In the genomic region with DNA sequence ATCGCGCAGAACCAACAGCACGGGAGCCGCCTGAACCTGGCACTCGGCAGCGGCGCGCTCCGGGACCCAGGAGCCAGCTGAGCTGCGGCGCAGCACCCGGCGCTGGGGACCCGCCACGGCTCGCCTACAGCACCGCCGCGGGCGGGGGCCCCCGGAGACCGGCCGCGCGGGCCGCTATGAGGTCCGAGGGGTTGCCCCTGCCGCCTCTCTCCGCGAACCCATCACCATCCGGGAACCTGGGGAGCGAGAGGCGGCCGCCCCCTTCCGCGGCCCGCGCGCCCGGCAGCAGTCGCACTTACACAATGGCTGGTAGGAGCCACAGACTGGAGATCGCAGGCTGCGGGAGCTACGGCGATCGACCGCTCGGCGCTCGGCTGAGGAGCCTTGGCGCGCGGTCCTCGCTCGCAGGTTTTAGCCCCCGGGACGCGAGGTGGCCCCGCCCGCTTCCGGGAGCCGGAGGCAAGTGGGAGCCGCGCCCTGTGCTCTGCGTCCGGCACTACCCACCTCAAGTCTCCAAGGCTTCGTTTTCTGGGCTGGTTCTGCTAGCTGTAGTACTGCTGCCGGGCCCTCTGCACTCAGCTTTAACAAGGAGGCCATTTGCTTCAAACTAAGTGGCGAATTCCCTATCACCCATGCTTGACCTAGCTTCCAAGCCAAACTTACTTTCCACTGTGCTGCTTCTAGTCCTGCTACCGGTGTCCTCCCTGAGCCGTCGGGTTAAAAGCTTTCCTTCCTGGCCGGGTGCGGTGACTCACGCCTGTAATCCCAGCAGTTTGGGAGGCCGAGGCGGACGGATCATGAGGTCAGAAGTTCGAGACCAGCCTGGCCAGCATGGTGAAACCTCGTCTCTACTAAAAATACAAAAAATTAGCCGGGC, we compare ENCODE assay signal across 8 cellular contexts. TPM values are rescaled to one million over a fixed set of nuclear protein-coding genes. Genes with fewer than 3 reads are reported as not detected.
DNase-seq lines count a peak whose midpoint lies in the region; ATAC-seq, FAIRE-seq and TF ChIP-seq lines count a peak whose summit lies in the region.

Gene TPK1, minus strand, starts transcription at position 386 of the 877 bp plus-strand sequence. CDS start 451 bp downstream, outside the sequence.

- peak; percentile 43 to 91 (median 84) for DNase-seq in C1 segment of cervical spinal cord (lab: John Stamatoyannopoulos, UW)
- DNase-seq in NCI-H69 (lab: John Stamatoyannopoulos, UW): peak; percentile 98
- peak; percentile 86 to 89 for DNase-seq in activated CD4-positive, alpha-beta T cell treated with anti-CD3 and anti-CD28 coated beads, Interleukin-2, amount 50 U/mL, for 48 hours
- DNase-seq in dermis microvascular lymphatic vessel endothelial cell (ENCODE audit: low read depth in 2 of 2): peak; percentile 88 to 96
- DNase-seq in HepG2 (ENCODE audit: low spot score): peak; percentile 74
- peak; percentile 78 to 85 for DNase-seq in stimulated activated CD4-positive, alpha-beta T cell treated with anti-CD3 and anti-CD28 coated beads, Interleukin-2, amount 100 ng/mL, for 48 hours

- no peaks in the 10 kb centered on the region for H3K79me2 ChIP-seq in HepG2 (ENCODE audit: insufficient read depth, low read length)

- H3K4me3 ChIP-seq in HepG2 (replicated peaks in 1 of 3; ENCODE audit: insufficient read depth in 1 of 3, low read depth in 2 of 3, low read length in 3 of 3): peak within 1 kb of the TSS; percentile 65 to 76 (median 73)

- TF ChIP-seq RAD21 in HepG2 (CRISPR knock-in tag; IDR thresholded peaks at IDR 0.05): no peak

- H3K9me3 ChIP-seq in HepG2 (ENCODE audit: low read length): no peaks in the 10 kb centered on the region

- no peaks in the 10 kb centered on the region; a peak in 1 of 5 replicates for H3K27me3 ChIP-seq in HepG2 (ENCODE audit: control insufficient read depth in 1 of 2, insufficient read depth in 2 of 2, low read length in 2 of 2)

- CTCF ChIA-PET in HepG2 (lab: Yijun Ruan, JAX; ENCODE audit: low intra/inter-chr PET ratio, low total read pairs): no interaction called here

- peak within 1 kb of the TSS; percentile 94 for H2AFZ ChIP-seq in HepG2 (ENCODE audit: low read length)

- TF ChIP-seq CTCF in HepG2 (CRISPR knock-in tag; IDR thresholded peaks at IDR 0.05): no peak

- intact Hi-C loops in HepG2 (cut with micrococcal nuclease; ENCODE audit: unreplicated experiment): no loop called here

- H4K20me1 ChIP-seq in HepG2 (ENCODE audit: insufficient read depth, low read length): no peaks in the 10 kb centered on the region

- TF ChIP-seq EP300 in HepG2 (IDR thresholded peaks at IDR 0.05; ENCODE audit: low read depth in 2 of 2, low read length in 2 of 2) (no peak), HepG2 (CRISPR knock-in tag; IDR thresholded peaks at IDR 0.05; ENCODE audit: borderline replicate concordance) (peak; percentile 18; the same call in 1 of the 2 replicates)

- peak within 1 kb of the TSS; percentile 99 for H3K4me2 ChIP-seq in HepG2 (ENCODE audit: low read depth, low read length)

- H3K9ac ChIP-seq in HepG2 (ENCODE audit: insufficient read depth, low read depth, low read length): peak within 1 kb of the TSS; percentile 36

- WGBS in HepG2 (ENCODE audit: low lambda C conversion rate): 97% methylated on average over 12 of the region's 81 CpGs

- H3K27ac ChIP-seq in HepG2 (ENCODE audit: extremely low read length, insufficient read depth, low read length): no peak within 1 kb of the TSS

- H3K4me1 ChIP-seq in HepG2 (ENCODE audit: insufficient read depth, low read length): peaks cover 10% of the 10 kb centered on the region; the same call in 1 of the 2 replicates

- ATAC-seq in GM19324 (IDR thresholded peaks at IDR 0.05; ENCODE audit: low FRiP score, unreplicated experiment) (peak; percentile 91), HG03460 (IDR thresholded peaks at IDR 0.05; ENCODE audit: unreplicated experiment) (peak; percentile 86), HepG2 (peak; percentile 95)

- in situ Hi-C loops in HepG2 (cut with HindIII; ENCODE audit: extremely low pct_ligation_motif_present, low pct_unique_long_range_greater_than_20kb): no loop called here

- no TSS peak for BruUV-seq in HepG2 (replicated peaks; lab: Mats Ljungman, UMichigan)

- no peaks in the 10 kb centered on the region for H3K36me3 ChIP-seq in HepG2 (replicated peaks in 1 of 2; ENCODE audit: control insufficient read depth in 1 of 2, insufficient read depth in 2 of 2, low read length in 2 of 2)

- no peak for FAIRE-seq in HepG2 (lab: Jason Lieb, UNC)

- POLR2A ChIA-PET in HepG2 (lab: Yijun Ruan, JAX): interaction anchor here (0.7 kb wide), 1 partner anchor 10 kb away, joined by 4 read pairs; no protein-coding TSS in a partner anchor

- TF ChIP-seq POLR2A in HepG2 (IDR thresholded peaks at IDR 0.05; ENCODE audit: insufficient read depth in 1 of 2, low read depth in 2 of 2, low read length in 2 of 2): peak; percentile 38 to 58; a peak in 3 of 4 replicates

TF ChIP-seq in HepG2, 621 proteins besides CTCF, POLR2A, EP300 and RAD21 (continues in another document):
- TF ChIP-seq SOX13 (IDR thresholded peaks at IDR 0.05): no peak
- peak in 1 of 2 experiments; percentile 69; a peak in 2 of 4 replicates for TF ChIP-seq SOX13 (CRISPR knock-in tag; conservative IDR thresholded peaks at IDR 0.05 in 1 of 2, IDR thresholded peaks at IDR 0.05 in 1 of 2)
- TF ChIP-seq NONO (IDR thresholded peaks at IDR 0.05): no peak
- peak; percentile 68; the same call in 1 of the 2 replicates for TF ChIP-seq NONO (CRISPR knock-in tag; conservative IDR thresholded peaks at IDR 0.05)
- peak; percentile 71; the same call in 1 of the 2 replicates for TF ChIP-seq ZFP36L1 (CRISPR knock-in tag; IDR thresholded peaks at IDR 0.05)
- peak; percentile 84; the same call in 1 of the 2 replicates for TF ChIP-seq ZNF766 (CRISPR knock-in tag; IDR thresholded peaks at IDR 0.05; ENCODE audit: borderline replicate concordance)
- TF ChIP-seq SP2 (CRISPR knock-in tag; IDR thresholded peaks at IDR 0.05): no peak
- 0 out of 2 replicates have a peak, but pooled peaks have one; percentile 61 for TF ChIP-seq ZNF749 (CRISPR knock-in tag; IDR thresholded peaks at IDR 0.05; ENCODE audit: borderline replicate concordance)
- TF ChIP-seq STAT6 (CRISPR knock-in tag; IDR thresholded peaks at IDR 0.05; ENCODE audit: borderline replicate concordance): peak; percentile 53; the same call in 1 of the 2 replicates
- TF ChIP-seq ZNF775 (CRISPR knock-in tag; IDR thresholded peaks at IDR 0.05; ENCODE audit: borderline replicate concordance): no peak
- TF ChIP-seq ZNF83 (CRISPR knock-in tag; IDR thresholded peaks at IDR 0.05; ENCODE audit: borderline replicate concordance): no peak
- TF ChIP-seq ZZZ3 (CRISPR knock-in tag; IDR thresholded peaks at IDR 0.05; ENCODE audit: borderline replicate concordance): peak; percentile 80; the same call in 1 of the 2 replicates

RNA-seq across cellular contexts. Expression of gene TPK1, which starts in this region (rescaled TPM):
- 16.4 and 17.7 TPM in 2 replicates for total RNA-seq in dermis microvascular lymphatic vessel endothelial cell
- total RNA-seq in HepG2 (2016; rRNA removed; fragmentation: Illumina TruSeq; extraction: Trizol): 1.0 and 1.4 TPM in 2 replicates
- 1.3 and 1.7 TPM in 2 replicates for total RNA-seq in HepG2 (2016; cell fraction: cytosol; rRNA removed; fragmentation: Illumina TruSeq; extraction: Trizol; ENCODE audit: low read depth)
- 0.45 and 1.3 TPM in 2 replicates for total RNA-seq in HepG2 (2016; cell fraction: insoluble cytoplasmic fraction; rRNA removed; fragmentation: Illumina TruSeq; extraction: Trizol)
- 1.1 TPM in 2 replicates for total RNA-seq in HepG2 (2016; cell fraction: membrane; rRNA removed; fragmentation: Illumina TruSeq; extraction: Trizol)
- total RNA-seq in HepG2 (2016; cell fraction: nucleus; rRNA removed; fragmentation: Illumina TruSeq; extraction: Trizol): 0.75 and 1.7 TPM in 2 replicates
- polyA plus RNA-seq in HepG2 (2011; rRNA removed): 0.74 and 1.2 TPM in 2 replicates
- 0.42 and 0.62 TPM in 2 replicates for polyA plus RNA-seq in HepG2 (2011; cell fraction: cytosol; rRNA removed)
- 0.43 and 0.62 TPM in 2 replicates for polyA plus RNA-seq in HepG2 (2011; cell fraction: nucleus; rRNA removed)
- polyA plus RNA-seq in HepG2 (2012): 0.25 and 0.61 TPM in 2 replicates
- 0.74 and 1.2 TPM in 2 replicates for polyA plus RNA-seq in HepG2 (2016; cell fraction: cytosol; fragmentation: Illumina TruSeq; extraction: Trizol; ENCODE audit: low read depth)
- polyA plus RNA-seq in HepG2 (2016; cell fraction: insoluble cytoplasmic fraction; fragmentation: Illumina TruSeq; extraction: Trizol; ENCODE audit: low read depth): 0.61 and 1.4 TPM in 2 replicates
- 0.98 and 1.2 TPM in 2 replicates for polyA plus RNA-seq in HepG2 (2016; cell fraction: membrane; fragmentation: Illumina TruSeq; extraction: Trizol; ENCODE audit: low read depth)
- 0.56 and 0.72 TPM in 2 replicates for polyA plus RNA-seq in HepG2 (2016; cell fraction: nucleus; fragmentation: Illumina TruSeq; extraction: Trizol; ENCODE audit: insufficient read depth, low read depth)
- 2.8 and 13.1 TPM in 2 replicates for polyA minus RNA-seq in HepG2 (2011; rRNA and poly(A)+ RNA removed; ENCODE audit: low replicate concordance)
- 0.40 TPM in 1 of 2 replicates, not detected in the other for polyA minus RNA-seq in HepG2 (2011; cell fraction: cytosol; rRNA and poly(A)+ RNA removed)
- polyA minus RNA-seq in HepG2 (2011; cell fraction: nucleus; rRNA and poly(A)+ RNA removed): 4.0 and 4.7 TPM in 2 replicates
